Comparison of ENCODE assay signal across 1 cellular context in the genomic region with DNA sequence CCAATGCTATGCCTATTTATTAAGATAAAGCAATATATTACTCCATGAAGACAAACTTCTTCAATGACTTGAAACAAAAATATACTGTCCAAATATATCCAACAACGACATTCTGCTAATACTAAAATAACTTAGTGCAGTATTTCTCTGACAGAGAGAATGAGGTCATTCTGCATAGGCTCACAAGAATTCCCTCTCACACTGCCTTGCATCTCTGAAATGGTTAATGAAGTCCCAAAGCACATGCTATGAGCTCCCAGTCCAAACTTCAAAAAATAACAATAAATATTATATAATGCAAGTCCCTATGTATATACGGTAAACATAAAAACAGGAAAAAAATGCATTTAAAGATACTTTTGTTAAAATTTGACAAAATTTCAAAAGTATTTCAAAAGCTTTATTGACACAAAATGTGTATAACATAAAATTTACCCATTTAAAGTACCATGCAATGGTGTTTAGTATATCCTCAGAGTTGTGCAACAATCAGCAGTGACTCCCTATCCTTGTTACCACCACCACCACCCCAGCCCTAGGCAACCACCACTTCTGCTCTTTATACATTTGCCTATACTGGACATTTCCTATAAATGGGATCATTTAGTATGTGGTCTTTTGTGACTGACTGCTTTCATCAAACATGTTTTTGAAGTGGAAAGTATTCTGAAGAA.
A peak's percentile ranks its signal among the peaks of the same experiment; 100 is the strongest.
TF ChIP-seq lines count a peak whose summit lies in the region.

No MANE protein-coding gene starts in this region.

TF ChIP-seq in GM12878, 131 proteins besides CTCF, POLR2A, EP300 and RAD21 (continued from another document):
- TF ChIP-seq, protein P1, sequence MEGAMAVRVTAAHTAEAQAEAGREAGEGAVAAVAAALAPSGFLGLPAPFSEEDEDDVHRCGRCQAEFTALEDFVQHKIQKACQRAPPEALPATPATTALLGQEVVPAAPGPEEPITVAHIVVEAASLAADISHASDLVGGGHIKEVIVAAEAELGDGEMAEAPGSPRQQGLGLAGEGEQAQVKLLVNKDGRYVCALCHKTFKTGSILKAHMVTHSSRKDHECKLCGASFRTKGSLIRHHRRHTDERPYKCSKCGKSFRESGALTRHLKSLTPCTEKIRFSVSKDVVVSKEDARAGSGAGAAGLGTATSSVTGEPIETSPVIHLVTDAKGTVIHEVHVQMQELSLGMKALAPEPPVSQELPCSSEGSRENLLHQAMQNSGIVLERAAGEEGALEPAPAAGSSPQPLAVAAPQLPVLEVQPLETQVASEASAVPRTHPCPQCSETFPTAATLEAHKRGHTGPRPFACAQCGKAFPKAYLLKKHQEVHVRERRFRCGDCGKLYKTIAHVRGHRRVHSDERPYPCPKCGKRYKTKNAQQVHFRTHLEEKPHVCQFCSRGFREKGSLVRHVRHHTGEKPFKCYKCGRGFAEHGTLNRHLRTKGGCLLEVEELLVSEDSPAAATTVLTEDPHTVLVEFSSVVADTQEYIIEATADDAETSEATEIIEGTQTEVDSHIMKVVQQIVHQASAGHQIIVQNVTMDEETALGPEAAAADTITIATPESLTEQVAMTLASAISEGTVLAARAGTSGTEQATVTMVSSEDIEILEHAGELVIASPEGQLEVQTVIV (IDR thresholded peaks at IDR 0.05; ENCODE audit: borderline replicate concordance, partially characterized antibody) = no peak
- TF ChIP-seq NBN (IDR thresholded peaks at IDR 0.05) = no peak
- no peak for TF ChIP-seq ZSCAN29 (IDR thresholded peaks at IDR 0.05)
- TF ChIP-seq POLR2AphosphoS5 (IDR thresholded peaks at IDR 0.05; ENCODE audit: low read length) = no peak
- no peak for TF ChIP-seq BACH1 (IDR thresholded peaks at IDR 0.05; ENCODE audit: borderline replicate concordance)
- TF ChIP-seq CHD1 (IDR thresholded peaks at IDR 0.05; ENCODE audit: low read depth, low read length) = no peak
- TF ChIP-seq ZBTB40 (IDR thresholded peaks at IDR 0.05; ENCODE audit: borderline replicate concordance) = peak; percentile 77
- no peak for TF ChIP-seq ASH2L (IDR thresholded peaks at IDR 0.05; ENCODE audit: borderline replicate concordance, low read depth)
